35 cellular contexts compared by ENCODE assay signal in genomic region chr4:129437347-129437746, GRCh38.
"Had no signal": no experiment of that assay in that cellular context is flagged by ENCODE, and none has a peak within 500 bp of the region (broad histone marks: within the 10 kb centered on the region; RNA-seq: fewer than 3 reads in every experiment).

No MANE protein-coding gene starts in this region.

- DNase-seq: Karpas-422, Kasumi-1, MG63, MM.1S, MV-4-11, NCI-H1048, NCI-H1092, NCI-H1092 treated with DMSO at 0.1 percent for 48 hours, NCI-H1105, NCI-H1105 treated with DMSO at 0.1 percent for 48 hours, NCI-H1417, NCI-H1417 treated with DMSO at 0.1 percent for 48 hours, NCI-H1436, NCI-H1436 treated with DMSO at 0.1 percent for 48 hours, NCI-H146, NCI-H1694, NCI-H1694 treated with DMSO at 0.1 percent for 48 hours, NCI-H187, NCI-H187 treated with DMSO at 0.1 percent for 48 hours, NCI-H1930, NCI-H2029, NCI-H2029 treated with DMSO at 0.1 percent for 48 hours, NCI-H2081, NCI-H2081 treated with DMSO at 0.1 percent for 48 hours, NCI-H2107, NCI-H2171, NCI-H2171 treated with DMSO at 0.1 percent for 48 hours, NCI-H2227 treated with DMSO at 0.1 percent for 48 hours, NCI-H226, NCI-H345, NCI-H446, NCI-H446 treated with DMSO at 0.1 percent for 48 hours, NCI-H510A, NCI-H510A treated with DMSO at 0.1 percent for 48 hours, NCI-H524 had no signal

- H3K27me3 ChIP-seq: MG63 had no signal

- H3K4me3 ChIP-seq: MG63 had no signal

- H3K9me3 ChIP-seq: MG63 had no signal

- H3K36me3 ChIP-seq: MG63 had no signal
